Comparison of ENCODE assay signal across 8 cellular contexts in genomic region chr6:2791124-2792050, GRCh38. TPM values are rescaled to one million over a fixed set of nuclear protein-coding genes. Genes with fewer than 3 reads are reported as not detected.
DNase-seq lines count a peak whose midpoint lies in the region; ATAC-seq, FAIRE-seq and TF ChIP-seq lines count a peak whose summit lies in the region.

No MANE protein-coding gene starts in this region.

- H3K36me3 Mint-ChIP-seq in activated B cell treated with CpG ODN at 0.5 μM for 24 hours (ENCODE audit: low read depth), result peaks cover 19% of the 10 kb centered on the region
- H3K36me3 Mint-ChIP-seq in effector memory CD8-positive, alpha-beta T cell (ENCODE audit: insufficient read depth), result peaks cover 9% of the 10 kb centered on the region

- CTCF ChIA-PET in activated B cell treated with CpG ODN at 0.5 μM for 24 hours (lab: Charles Lee), result interaction anchor here (0.6 to 2.8 kb wide), 38 partner anchors 9 to 702 kb away, joined by 3 to 62 read pairs (median 4); partner anchors contain the start of genes NQO2, SERPINB1, SERPINB9 and WRNIP1

- peaks cover 41% of the 10 kb centered on the region for H3K4me1 Mint-ChIP-seq in activated B cell treated with CpG ODN at 0.5 μM for 24 hours
- H3K4me1 Mint-ChIP-seq in effector memory CD8-positive, alpha-beta T cell (ENCODE audit: low read depth in 2 of 2), result peaks cover 25 to 28% of the 10 kb centered on the region in 2 donors

- H3K27me3 Mint-ChIP-seq in activated B cell treated with CpG ODN at 0.5 μM for 24 hours, result no peaks in the 10 kb centered on the region
- H3K27me3 Mint-ChIP-seq in effector memory CD8-positive, alpha-beta T cell, result no peaks in the 10 kb centered on the region

- H3K4me3 Mint-ChIP-seq in activated B cell treated with CpG ODN at 0.5 μM for 24 hours, result peak overlapping the region; percentile 72
- peak overlapping the region; percentile 46 to 58 for H3K4me3 Mint-ChIP-seq in effector memory CD8-positive, alpha-beta T cell

- TF ChIP-seq CTCF in activated B cell treated with CpG ODN at 0.5 μM for 24 hours (IDR thresholded peaks at IDR 0.05), result no peak

- TF ChIP-seq POLR2A in H54 (IDR thresholded peaks at IDR 0.05; ENCODE audit: low read depth, low read length), result no peak

- DNase-seq in DMS53 (lab: John Stamatoyannopoulos, UW), result peak; percentile 87
- peak; percentile 68 for DNase-seq in H54 (ENCODE audit: insufficient read length, low spot score)
- DNase-seq in NCI-H2227 treated with DMSO at 0.1 percent for 48 hours (lab: John Stamatoyannopoulos, UW), result peak; percentile 51
- no peak for DNase-seq in activated B cell treated with CpG ODN at 0.5 μM for 24 hours
- DNase-seq in effector memory CD8-positive, alpha-beta T cell, result peak; percentile 37 to 41 (median 38)
- peak; percentile 90 to 91 for DNase-seq in lung microvascular endothelial cell (ENCODE audit: low read depth in 2 of 2)
- DNase-seq in stimulated activated CD8-positive, alpha-beta memory T cell treated with anti-CD3 and anti-CD28 coated beads, Interleukin-4, amount 100 ng/mL, for 48 hours, result peak; percentile 72
- DNase-seq in middle frontal gyrus (ENCODE audit: extremely low spot score, low spot score), result no peak

- peak overlapping the region; percentile 67 for H3K27ac Mint-ChIP-seq in activated B cell treated with CpG ODN at 0.5 μM for 24 hours
- peak overlapping the region; percentile 62 to 86 for H3K27ac Mint-ChIP-seq in effector memory CD8-positive, alpha-beta T cell

- intact Hi-C loops in activated B cell treated with CpG ODN at 0.5 μM for 24 hours (cut with micrococcal nuclease), result loop anchor here (1.0 kb wide), 6 partner anchors 50 to 262 kb away; partner anchors contain the start of gene SERPINB1

- peak; percentile 91 for ATAC-seq in activated B cell treated with CpG ODN at 0.5 μM for 24 hours (ENCODE audit: low read depth)
- ATAC-seq in effector memory CD8-positive, alpha-beta T cell (replicated peaks), result peak; percentile 73

- FAIRE-seq in H54 (lab: Jason Lieb, UNC), result peak; percentile 88

- no peaks in the 10 kb centered on the region for H3K9me3 Mint-ChIP-seq in activated B cell treated with CpG ODN at 0.5 μM for 24 hours
- H3K9me3 Mint-ChIP-seq in effector memory CD8-positive, alpha-beta T cell, result no peaks in the 10 kb centered on the region

- POLR2A ChIA-PET in activated B cell treated with CpG ODN at 0.5 μM for 24 hours (lab: Charles Lee), result interaction anchor here (0.6 to 2.3 kb wide), 15 partner anchors 16 to 263 kb away, joined by 3 to 21 read pairs (median 5); partner anchors contain the start of genes SERPINB1 and WRNIP1

RNA-seq across cellular contexts. Expression of gene WRNIP1, which starts 26.2 kb away (rescaled TPM):
- 31.6 and 31.9 TPM in 2 replicates for total RNA-seq in activated B cell treated with CpG ODN at 0.5 μM for 24 hours
- total RNA-seq in lung microvascular endothelial cell, result 31.2 and 42.7 TPM in 2 replicates

RNA-seq across cellular contexts. Expression of gene MYLK4, which starts 40.7 kb away (rescaled TPM):
- 0.49 and 0.58 TPM in 2 replicates for total RNA-seq in activated B cell treated with CpG ODN at 0.5 μM for 24 hours
- total RNA-seq in lung microvascular endothelial cell, result 0.40 and 0.44 TPM in 2 replicates

RNA-seq across cellular contexts. Expression of gene SERPINB1, which starts 50.3 kb away (rescaled TPM):
- total RNA-seq in activated B cell treated with CpG ODN at 0.5 μM for 24 hours (59.9 and 60.5 TPM in 2 replicates), lung microvascular endothelial cell (3.8 and 21.8 TPM in 2 replicates)

Comparison
In these comparisons a context has a peak if more than half of its experiments do, and no peak if none do; other contexts are left out.
1. DNase-seq: peak in DMS53 (single experiment), H54 (single experiment), NCI-H2227 treated with DMSO at 0.1 percent for 48 hours (single experiment), effector memory CD8-positive, alpha-beta T cell (3 of 3), lung microvascular endothelial cell (2 of 2) and stimulated activated CD8-positive, alpha-beta memory T cell treated with anti-CD3 and anti-CD28 coated beads, Interleukin-4, amount 100 ng/mL, for 48 hours (single experiment); none in activated B cell treated with CpG ODN at 0.5 μM for 24 hours (single experiment) and middle frontal gyrus (single experiment).